ENCODE assay signal across 8 cellular contexts in genomic region chr19:858868-859843, GRCh38. TPM values are rescaled to one million over a fixed set of nuclear protein-coding genes. Genes with fewer than 3 reads are reported as not detected.
DNase-seq lines count a peak whose midpoint lies in the region; ATAC-seq, FAIRE-seq and TF ChIP-seq lines count a peak whose summit lies in the region.

CFD (plus strand) TSS chr19:859664; CDS start chr19:859690, 26 bp downstream.

- no peak for TF ChIP-seq EP300 in A549 (IDR thresholded peaks at IDR 0.05)

- POLR2A ChIA-PET in A549 (lab: Yijun Ruan, JAX), result no interaction called here

- DNase-seq in A549 (ENCODE audit: low read depth in 1 of 2, low spot score in 1 of 2) (no peak), mucosa of gallbladder (ENCODE audit: low spot score) (no peak), OCI-M1 (lab: John Stamatoyannopoulos, UW) (no peak), hippocampal formation (lab: John Stamatoyannopoulos, UW) (no peak)
- DNase-seq in Jurkat, Clone E6-1 (ENCODE audit: low read depth, low spot score), result no peak

- TF ChIP-seq POLR2A in A549 (IDR thresholded peaks at IDR 0.05; ENCODE audit: low read length), result peak; percentile 27; the same call in 1 of the 2 replicates

- CTCF ChIA-PET in A549 (lab: Yijun Ruan, JAX), result interaction anchor here (0.8 to 2.1 kb wide), 4 partner anchors 8 to 64 kb away, joined by 3 to 5 read pairs (median 4); no protein-coding TSS in a partner anchor

- H3K4me1 ChIP-seq in A549 (peaks cover 19% of the 10 kb centered on the region), ectodermal cell (ENCODE audit: control insufficient read depth, insufficient read depth, low read length) (no peaks in the 10 kb centered on the region)

- H3K9me3 ChIP-seq in A549 (no peaks in the 10 kb centered on the region), ectodermal cell (ENCODE audit: control insufficient read depth, low read length) (no peaks in the 10 kb centered on the region)

- H3K4me3 ChIP-seq in A549, result peak within 1 kb of the TSS; percentile 80
- H3K4me3 ChIP-seq in Jurkat, Clone E6-1 (ENCODE audit: low read length), result peak within 1 kb of the TSS; percentile 56
- H3K4me3 ChIP-seq in ectodermal cell (ENCODE audit: insufficient read depth, low read depth, low read length), result peak within 1 kb of the TSS; percentile 16

- TF ChIP-seq RAD21 in A549 (conservative IDR thresholded peaks at IDR 0.05 in 1 of 2, IDR thresholded peaks at IDR 0.05 in 1 of 2), result no peak

- peak within 1 kb of the TSS; percentile 76 for H3K4me2 ChIP-seq in A549

- peak within 1 kb of the TSS; percentile 87 to 97 for H3K27ac ChIP-seq in A549
- no peak within 1 kb of the TSS for H3K27ac ChIP-seq in ectodermal cell (ENCODE audit: insufficient read depth, low read depth, low read length, poor library complexity, severe bottlenecking)

- no peaks in the 10 kb centered on the region for H3K36me3 ChIP-seq in ectodermal cell (ENCODE audit: control insufficient read depth, insufficient read depth, low read length)

- 26% methylated on average over 10 of the region's 24 CpGs for WGBS in A549 (ENCODE audit: missing lambda C conversion rate)
- WGBS in ectodermal cell, 2 experiments, result 69 to 78% methylated on average over 24 of the region's 24 CpGs

- peaks cover 49% of the 10 kb centered on the region for H3K27me3 ChIP-seq in ectodermal cell (ENCODE audit: control insufficient read depth, insufficient read depth, low read length, poor library complexity, severe bottlenecking)

- FAIRE-seq in A549 (lab: Jason Lieb, UNC), result no peak

- ATAC-seq in A549, result peak; percentile 21 to 37; a peak in 3 of 6 replicates
- ATAC-seq in GM21576 (IDR thresholded peaks at IDR 0.05; ENCODE audit: unreplicated experiment), result no peak
- ATAC-seq in HG03280 (IDR thresholded peaks at IDR 0.05; ENCODE audit: unreplicated experiment), result no peak

- no peak for TF ChIP-seq CTCF in A549 (IDR thresholded peaks at IDR 0.05)

TF ChIP-seq in A549, 52 proteins besides CTCF, POLR2A, EP300 and RAD21:
- TF ChIP-seq KDM5A (IDR thresholded peaks at IDR 0.05) (no peak), CEBPB (IDR thresholded peaks at IDR 0.05) (peak; percentile 20 to 65; a peak in 2 of 4 replicates)

RNA-seq across cellular contexts. Expression of gene CFD, which starts in this region (rescaled TPM):
- polyA plus RNA-seq in A549 (2011; rRNA removed) (7.6 TPM in 2 replicates), A549 (2017; fragmentation: RNase III; extraction: RNeasy Plus Mini Kit Qiagen cat#74134 plus additional on column Dnase treatment) (13.8 to 14.8 TPM (median 14.3 TPM) in 3 replicates)
- 20.5 and 36.1 TPM in 2 replicates for polyA plus RNA-seq in A549 (2012; cell fraction: cytosol; rRNA removed)
- polyA plus RNA-seq in A549 (2012; cell fraction: nucleus; rRNA removed), result 19.4 and 48.1 TPM in 2 replicates
- polyA minus RNA-seq in A549 (2011; rRNA and poly(A)+ RNA removed), result 3.1 and 3.9 TPM in 2 replicates
- 19.8 TPM for polyA plus RNA-seq in Jurkat, Clone E6-1 (2012; ENCODE audit: insufficient read depth, insufficient read length)
- not detected for polyA plus RNA-seq in ectodermal cell (2013, experiment 1 of 4)
- 0.32 TPM for polyA plus RNA-seq in ectodermal cell (2013, experiment 2 of 4)
- 0.37 TPM for polyA plus RNA-seq in ectodermal cell (2013, experiment 3 of 4)
- 0.41 TPM for polyA plus RNA-seq in ectodermal cell (2013, experiment 4 of 4)
- total RNA-seq in mucosa of gallbladder, result 133 TPM

Comparison
In these comparisons a context has a peak if more than half of its experiments do, and no peak if none do; other contexts are left out.
1. ATAC-seq: peak in A549 (2 of 2); none in GM21576 (single experiment) and HG03280 (single experiment).
2. H3K4me3 ChIP-seq: peak in every context shown above with its lines; median percentile 80 in A549; 56 in Jurkat, Clone E6-1; 16 in ectodermal cell.